Comparison of ENCODE assay signal across 8 cellular contexts in the genomic region with DNA sequence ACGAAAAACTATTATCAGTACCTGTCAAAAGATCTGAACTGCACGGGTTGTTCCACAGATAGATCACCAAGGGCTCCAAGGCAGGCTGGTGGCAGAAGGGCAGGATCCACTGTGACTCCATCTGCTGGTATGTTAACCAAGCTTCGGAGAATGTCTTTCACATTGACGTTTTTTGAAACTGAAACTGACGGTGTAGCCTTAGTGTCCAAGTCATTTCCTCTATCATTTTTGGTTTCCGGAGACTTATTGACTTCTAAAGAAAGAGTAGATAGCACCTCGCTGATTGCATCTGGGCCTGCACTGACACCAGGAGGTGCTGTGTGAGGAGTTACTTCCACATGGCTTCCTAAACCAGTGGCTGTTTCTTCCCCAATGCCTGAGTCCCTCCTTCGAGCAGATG.
A peak's percentile ranks its signal among the peaks of the same experiment; 100 is the strongest.
DNase-seq lines count a peak whose midpoint lies in the region; ATAC-seq and TF ChIP-seq lines count a peak whose summit lies in the region.

No MANE protein-coding gene starts in this region.

- peak overlapping the region; percentile 75 for H3K27ac ChIP-seq in CD4-positive, CD25-positive, alpha-beta regulatory T cell (ENCODE audit: insufficient read depth, low read length, poor library complexity, severe bottlenecking)

- peaks cover 0 to 1% (median 0%) of the 10 kb centered on the region in 7 donors for H3K9me3 Mint-ChIP-seq in CD4-positive, CD25-positive, alpha-beta regulatory T cell
- no peaks in the 10 kb centered on the region for H3K9me3 Mint-ChIP-seq in activated T-helper 17 cell treated with anti-CD3 and anti-CD28 coated beads, Interleukin-2, amount 50 U/mL, for 72 hours
- H3K9me3 Mint-ChIP-seq in osteocyte (ENCODE audit: unreplicated experiment) = peaks cover 5% of the 10 kb centered on the region

- ATAC-seq in CD4-positive, CD25-positive, alpha-beta regulatory T cell (ENCODE audit: low read depth in 2 of 2) = peak; percentile 93 to 94
- ATAC-seq in GM21367 (IDR thresholded peaks at IDR 0.05; ENCODE audit: unreplicated experiment) = peak; percentile 92
- ATAC-seq in HG03575 (IDR thresholded peaks at IDR 0.05; ENCODE audit: extremely low read depth, insufficient number of reproducible peaks, low FRiP score, unreplicated experiment) = peak; percentile 96
- ATAC-seq in activated T-helper 17 cell treated with anti-CD3 and anti-CD28 coated beads, Interleukin-2, amount 50 U/mL, for 72 hours (replicated peaks) = peak; percentile 98

- CTCF ChIA-PET in HEK293T (lab: Yijun Ruan, JAX) = interaction anchor here (0.9 kb wide), 1 partner anchor 105 kb away, joined by 4 read pairs; no protein-coding TSS in a partner anchor

- H3K36me3 ChIP-seq in CD4-positive, CD25-positive, alpha-beta regulatory T cell (ENCODE audit: control insufficient read depth, insufficient read depth, low read length) = peaks cover 8% of the 10 kb centered on the region

- TF ChIP-seq CTCF in osteocyte (IDR thresholded peaks at IDR 0.05) = no peak

- DNase-seq in CD4-positive, CD25-positive, alpha-beta regulatory T cell = peak; percentile 32 to 89 (median 73)
- peak; percentile 52 for DNase-seq in stimulated activated CD8-positive, alpha-beta memory T cell treated with anti-CD3 and anti-CD28 coated beads, Interleukin-4, amount 100 ng/mL, for 48 hours
- DNase-seq in HEK293T (ENCODE audit: extremely low spot score) = no peak
- no peak for DNase-seq in osteocyte (ENCODE audit: extremely low spot score, unreplicated experiment)
- DNase-seq in NCI-H1417 treated with DMSO at 0.1 percent for 48 hours (lab: John Stamatoyannopoulos, UW) = no peak

- POLR2A ChIA-PET in HEK293T (lab: Yijun Ruan, JAX) = no interaction called here

- peak overlapping the region; percentile 78 to 92 (median 89) for H3K27ac Mint-ChIP-seq in CD4-positive, CD25-positive, alpha-beta regulatory T cell
- peak overlapping the region; percentile 83 for H3K27ac Mint-ChIP-seq in activated T-helper 17 cell treated with anti-CD3 and anti-CD28 coated beads, Interleukin-2, amount 50 U/mL, for 72 hours
- H3K27ac Mint-ChIP-seq in osteocyte (ENCODE audit: unreplicated experiment) = no peak overlapping the region

- H3K36me3 Mint-ChIP-seq in CD4-positive, CD25-positive, alpha-beta regulatory T cell = peaks cover 46% of the 10 kb centered on the region
- peaks cover 77% of the 10 kb centered on the region for H3K36me3 Mint-ChIP-seq in activated T-helper 17 cell treated with anti-CD3 and anti-CD28 coated beads, Interleukin-2, amount 50 U/mL, for 72 hours (ENCODE audit: low read depth)
- peaks cover 33% of the 10 kb centered on the region for H3K36me3 Mint-ChIP-seq in osteocyte (ENCODE audit: unreplicated experiment)

- H3K4me1 ChIP-seq in CD4-positive, CD25-positive, alpha-beta regulatory T cell (ENCODE audit: control insufficient read depth, insufficient read depth, low read length, poor library complexity, severe bottlenecking) = peaks cover 3% of the 10 kb centered on the region

- peak overlapping the region; percentile 72 to 83 (median 82) for H3K4me3 Mint-ChIP-seq in CD4-positive, CD25-positive, alpha-beta regulatory T cell
- H3K4me3 Mint-ChIP-seq in activated T-helper 17 cell treated with anti-CD3 and anti-CD28 coated beads, Interleukin-2, amount 50 U/mL, for 72 hours = peak overlapping the region; percentile 58
- no peak overlapping the region for H3K4me3 Mint-ChIP-seq in osteocyte (ENCODE audit: unreplicated experiment)

- H3K9me3 ChIP-seq in CD4-positive, CD25-positive, alpha-beta regulatory T cell (ENCODE audit: control insufficient read depth in 2 of 2, low read length in 2 of 2) = no peaks in the 10 kb centered on the region

- H3K4me3 ChIP-seq in CD4-positive, CD25-positive, alpha-beta regulatory T cell (ENCODE audit: low read depth, low read length) = peak overlapping the region; percentile 83

- no peaks in the 10 kb centered on the region for H3K27me3 ChIP-seq in CD4-positive, CD25-positive, alpha-beta regulatory T cell (ENCODE audit: control insufficient read depth, insufficient read depth, low read length)

- no peaks in the 10 kb centered on the region for H3K27me3 Mint-ChIP-seq in CD4-positive, CD25-positive, alpha-beta regulatory T cell
- no peaks in the 10 kb centered on the region for H3K27me3 Mint-ChIP-seq in activated T-helper 17 cell treated with anti-CD3 and anti-CD28 coated beads, Interleukin-2, amount 50 U/mL, for 72 hours
- H3K27me3 Mint-ChIP-seq in osteocyte (ENCODE audit: unreplicated experiment) = no peaks in the 10 kb centered on the region

- H3K4me1 Mint-ChIP-seq in CD4-positive, CD25-positive, alpha-beta regulatory T cell = peaks cover 33 to 57% (median 44%) of the 10 kb centered on the region in 4 donors
- H3K4me1 Mint-ChIP-seq in activated T-helper 17 cell treated with anti-CD3 and anti-CD28 coated beads, Interleukin-2, amount 50 U/mL, for 72 hours = peaks cover 38% of the 10 kb centered on the region
- peaks cover 2% of the 10 kb centered on the region for H3K4me1 Mint-ChIP-seq in osteocyte (ENCODE audit: unreplicated experiment)

TF ChIP-seq in HEK293T, 16 proteins besides CTCF, POLR2A, EP300 and RAD21:
- TF ChIP-seq NFRKB (IDR thresholded peaks at IDR 0.05) (no peak), FOXM1 (IDR thresholded peaks at IDR 0.05; ENCODE audit: borderline replicate concordance) (no peak), BHLHE40 (IDR thresholded peaks at IDR 0.05; ENCODE audit: borderline replicate concordance) (no peak), ELF4 (IDR thresholded peaks at IDR 0.05) (no peak), FOXK2 (IDR thresholded peaks at IDR 0.05) (no peak), SP1 (IDR thresholded peaks at IDR 0.05) (no peak), SUZ12 (IDR thresholded peaks at IDR 0.05) (no peak), LEF1 (IDR thresholded peaks at IDR 0.05; ENCODE audit: borderline replicate concordance) (no peak), ZNF384 (IDR thresholded peaks at IDR 0.05) (no peak), L3MBTL2 (conservative IDR thresholded peaks at IDR 0.05) (no peak), HDGF (IDR thresholded peaks at IDR 0.05; ENCODE audit: borderline replicate concordance) (no peak), ARNT (IDR thresholded peaks at IDR 0.05) (no peak), TARDBP (IDR thresholded peaks at IDR 0.05) (no peak)
- TF ChIP-seq, protein P1, sequence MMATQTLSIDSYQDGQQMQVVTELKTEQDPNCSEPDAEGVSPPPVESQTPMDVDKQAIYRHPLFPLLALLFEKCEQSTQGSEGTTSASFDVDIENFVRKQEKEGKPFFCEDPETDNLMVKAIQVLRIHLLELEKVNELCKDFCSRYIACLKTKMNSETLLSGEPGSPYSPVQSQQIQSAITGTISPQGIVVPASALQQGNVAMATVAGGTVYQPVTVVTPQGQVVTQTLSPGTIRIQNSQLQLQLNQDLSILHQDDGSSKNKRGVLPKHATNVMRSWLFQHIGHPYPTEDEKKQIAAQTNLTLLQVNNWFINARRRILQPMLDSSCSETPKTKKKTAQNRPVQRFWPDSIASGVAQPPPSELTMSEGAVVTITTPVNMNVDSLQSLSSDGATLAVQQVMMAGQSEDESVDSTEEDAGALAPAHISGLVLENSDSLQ (IDR thresholded peaks at IDR 0.05) = no peak

Comparison
In these comparisons a context has a peak if more than half of its experiments do, and no peak if none do; other contexts are left out.
1. DNase-seq: peak in CD4-positive, CD25-positive, alpha-beta regulatory T cell (3 of 3) and stimulated activated CD8-positive, alpha-beta memory T cell treated with anti-CD3 and anti-CD28 coated beads, Interleukin-4, amount 100 ng/mL, for 48 hours (single experiment); none in HEK293T (single experiment), osteocyte (single experiment) and NCI-H1417 treated with DMSO at 0.1 percent for 48 hours (single experiment).
2. Peak in every context shown above with its lines, with median percentiles within 50 percentile points of each other: ATAC-seq.